Comparison of ENCODE assay signal across 20 cellular contexts in the genomic region with DNA sequence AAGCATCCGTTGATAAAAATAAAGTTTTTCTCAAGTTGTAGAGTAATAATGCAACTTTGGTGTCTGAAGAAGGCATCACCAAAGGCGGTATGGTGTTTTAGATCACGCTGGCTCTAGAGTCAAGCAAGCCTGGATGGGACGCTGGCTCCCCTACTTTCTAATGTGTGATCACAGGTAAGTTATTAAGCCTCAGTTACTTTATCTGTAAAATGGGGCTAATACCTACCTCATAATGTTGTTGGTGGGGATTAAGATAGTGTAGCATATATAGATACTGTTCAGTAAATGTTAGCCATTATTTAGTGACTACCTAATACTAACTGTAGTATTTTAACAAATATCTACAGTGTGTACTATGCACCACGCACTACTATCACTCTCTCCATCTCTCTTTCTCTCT. TPM values are rescaled to one million over a fixed set of nuclear protein-coding genes. Genes with fewer than 3 reads are reported as not detected.
A peak's percentile ranks its signal among the peaks of the same experiment; 100 is the strongest.
DNase-seq lines count a peak whose midpoint lies in the region; ATAC-seq, FAIRE-seq and TF ChIP-seq lines count a peak whose summit lies in the region.
"Had no signal": no experiment of that assay in that cellular context is flagged by ENCODE, and none has a peak within 500 bp of the region (broad histone marks: within the 10 kb centered on the region; RNA-seq: fewer than 3 reads in every experiment).

No MANE protein-coding gene starts in this region.

- H4K20me1 ChIP-seq in OCI-LY1 (ENCODE audit: insufficient read depth, low read length) (no peaks in the 10 kb centered on the region), GM12878 (ENCODE audit: control insufficient read depth, insufficient read depth) (no peaks in the 10 kb centered on the region)

- no peaks in the 10 kb centered on the region for H3K9me2 ChIP-seq in OCI-LY1 (ENCODE audit: low read depth, low read length)

- ATAC-seq in activated T-cell treated with anti-CD3 and anti-CD28 coated beads, Interleukin-2, amount 50 U/mL, for 4 hours: no peak
- ATAC-seq in GM12878: no peak
- no peak for ATAC-seq in GM19395 (IDR thresholded peaks at IDR 0.05; ENCODE audit: unreplicated experiment)
- ATAC-seq in HG03432 (IDR thresholded peaks at IDR 0.05; ENCODE audit: unreplicated experiment): no peak
- ATAC-seq: activated CD4-positive, CD25-positive, alpha-beta regulatory T cell treated with anti-CD3 and anti-CD28 coated beads, Interleukin-2, amount 50 U/mL, for 24 hours; HCT116; left cardiac atrium had no signal

- BruUV-seq in GM12878 (replicated peaks; lab: Mats Ljungman, UMichigan): no TSS peak

- peaks cover 3% of the 10 kb centered on the region; the same call in 1 of the 2 replicates for H3K79me2 ChIP-seq in OCI-LY1 (ENCODE audit: insufficient read depth, low read length)
- peaks cover 54% of the 10 kb centered on the region for H3K79me2 ChIP-seq in GM12878 (ENCODE audit: control insufficient read depth, insufficient read depth, low read length)

- H3K4me2 ChIP-seq in OCI-LY1 (ENCODE audit: low read length) (peak overlapping the region; percentile 27; the same call in 1 of the 2 replicates), GM12878 (ENCODE audit: control insufficient read depth, insufficient read depth) (0 out of 2 replicates have a peak overlapping the region, but pooled peaks have one; percentile 28)

- SMC1A ChIA-PET in GM12878 (lab: Charles Lee; ENCODE audit: uncharacterized antibody, unreplicated experiment): interaction anchor here (0.8 to 1.4 kb wide), 3 partner anchors 9 to 15 kb away, joined by 3 to 4 read pairs (median 3); no protein-coding TSS in a partner anchor

- TF ChIP-seq POLR2A in GM12878 (IDR thresholded peaks at IDR 0.05; ENCODE audit: low read depth, low read length): no peak
- TF ChIP-seq POLR2A in sigmoid colon (IDR thresholded peaks at IDR 0.05): no peak

- no peaks in the 10 kb centered on the region for H3K27me3 Mint-ChIP-seq in activated T-cell treated with anti-CD3 and anti-CD28 coated beads, Interleukin-2, amount 50 U/mL, for 4 hours (ENCODE audit: low read depth)

- peaks cover 86% of the 10 kb centered on the region for H3K4me1 Mint-ChIP-seq in activated T-cell treated with anti-CD3 and anti-CD28 coated beads, Interleukin-2, amount 50 U/mL, for 4 hours (ENCODE audit: low read depth)

- FAIRE-seq in GM12878 (lab: Jason Lieb, UNC): no peak
- FAIRE-seq: colon, HTR-8/SVneo had no signal

- intact Hi-C loops in GM12878 (cut with micrococcal nuclease; ENCODE audit: unreplicated experiment): no loop called here
- intact Hi-C loops in sigmoid colon (cut with DNase I): loop anchor here (5.0 kb wide), 1 partner anchor 149 kb away; a partner anchor contains a TSS

- H3K27ac ChIP-seq in OCI-LY1 (ENCODE audit: low read depth, low read length, poor library complexity, severe bottlenecking): peak overlapping the region; percentile 99
- H3K27ac ChIP-seq in GM12878 (ENCODE audit: control insufficient read depth, insufficient read depth): no peak overlapping the region
- H3K27ac ChIP-seq in sigmoid colon: peak overlapping the region; percentile 73 to 84 (median 80)
- H3K27ac ChIP-seq: right atrium auricular region had no signal

- H3K9me3 ChIP-seq in OCI-LY1 (ENCODE audit: low read length) (no peaks in the 10 kb centered on the region), GM12878 (replicated peaks; ENCODE audit: control insufficient read depth, insufficient read depth, low read length) (no peaks in the 10 kb centered on the region), sigmoid colon (no peaks in the 10 kb centered on the region)
- H3K9me3 ChIP-seq: right atrium auricular region had no signal

- H3K36me3 Mint-ChIP-seq in activated T-cell treated with anti-CD3 and anti-CD28 coated beads, Interleukin-2, amount 50 U/mL, for 4 hours (ENCODE audit: insufficient read depth): peaks cover 75% of the 10 kb centered on the region

- in situ Hi-C loops in GM12878 (cut with MboI): no loop called here

- H3K4me3 Mint-ChIP-seq in activated T-cell treated with anti-CD3 and anti-CD28 coated beads, Interleukin-2, amount 50 U/mL, for 4 hours: peak overlapping the region; percentile 3
- H3K4me3 Mint-ChIP-seq: mesothelial cell of epicardium had no signal

- peaks cover 6% of the 10 kb centered on the region; the same call in 1 of the 2 replicates for H3F3A ChIP-seq in OCI-LY1 (ENCODE audit: insufficient read depth, low read length)

- CTCF ChIA-PET in GM12878 (lab: Yijun Ruan, JAX): no interaction called here

- DNase-seq in activated T-cell treated with anti-CD3 and anti-CD28 coated beads, Interleukin-2, amount 50 U/mL, for 4 hours: no peak
- DNase-seq in activated T-cell treated with anti-CD3 and anti-CD28 coated beads, Interleukin-2, amount 50 U/mL, for 48 hours: no peak
- no peak for DNase-seq in GM12878 (ENCODE audit: low read depth, low spot score)
- DNase-seq in sigmoid colon: no peak
- DNase-seq in NCI-H187 treated with DMSO at 0.1 percent for 48 hours (lab: John Stamatoyannopoulos, UW): no peak
- DNase-seq: COR-L47, foreskin fibroblast, left cardiac atrium, NCI-H1694 treated with DMSO at 0.1 percent for 48 hours, NCI-H446, SHP77 had no signal

- peaks cover 86% of the 10 kb centered on the region for H3K36me3 ChIP-seq in OCI-LY1 (ENCODE audit: insufficient read depth, low read length)
- peaks cover 14 to 26% of the 10 kb centered on the region in 2 experiments for H3K36me3 ChIP-seq in GM12878 (ENCODE audit: control insufficient read depth in 2 of 2, insufficient read depth in 2 of 2, low read length in 1 of 2)
- H3K36me3 ChIP-seq in sigmoid colon: peaks cover 0 to 7% (median 0%) of the 10 kb centered on the region in 4 donors
- H3K36me3 ChIP-seq: right atrium auricular region had no signal

- no peak for TF ChIP-seq CTCF in OCI-LY1 (IDR thresholded peaks at IDR 0.05; ENCODE audit: low read length)
- no peak for TF ChIP-seq CTCF in GM12878 (IDR thresholded peaks at IDR 0.05 in 2 of 3, conservative IDR thresholded peaks at IDR 0.05 in 1 of 3; ENCODE audit: control insufficient read depth in 2 of 3, extremely low read depth in 1 of 3, insufficient read depth in 1 of 3, low read depth in 3 of 3, low read length in 3 of 3)
- no peak for TF ChIP-seq CTCF in sigmoid colon (IDR thresholded peaks at IDR 0.05)

- peaks cover 84% of the 10 kb centered on the region for H3K4me1 ChIP-seq in OCI-LY1 (ENCODE audit: insufficient read depth, low read length, severe bottlenecking)
- H3K4me1 ChIP-seq in GM12878 (ENCODE audit: control insufficient read depth, insufficient read depth, low read length): peaks cover 32% of the 10 kb centered on the region
- H3K4me1 ChIP-seq in sigmoid colon: peaks cover 0 to 89% (median 76%) of the 10 kb centered on the region in 4 donors

- POLR2A ChIA-PET in GM12878 (lab: Charles Lee): interaction anchor here (1.3 kb wide), 1 partner anchor 56 kb away, joined by 3 read pairs; no protein-coding TSS in a partner anchor

- TF ChIP-seq EP300 in GM12878 (IDR thresholded peaks at IDR 0.05; ENCODE audit: borderline replicate concordance in 1 of 2, control insufficient read depth in 1 of 2, low read depth in 2 of 2, low read length in 2 of 2): no peak
- TF ChIP-seq EP300 in sigmoid colon (IDR thresholded peaks at IDR 0.05): no peak

- H3K4me3 ChIP-seq in OCI-LY1 (ENCODE audit: low read depth, low read length, poor library complexity, severe bottlenecking): no peak overlapping the region
- H3K4me3 ChIP-seq in GM12878: no peak overlapping the region
- H3K4me3 ChIP-seq in sigmoid colon: no peak overlapping the region
- H3K4me3 ChIP-seq: right atrium auricular region had no signal

- H3K9ac ChIP-seq in OCI-LY1 (ENCODE audit: low read length) (no peak overlapping the region; the same call in 1 of the 2 replicates), GM12878 (ENCODE audit: control insufficient read depth, insufficient read depth, low read length) (no peak overlapping the region)

- H3K9me3 Mint-ChIP-seq in activated T-cell treated with anti-CD3 and anti-CD28 coated beads, Interleukin-2, amount 50 U/mL, for 4 hours: no peaks in the 10 kb centered on the region
- H3K9me3 Mint-ChIP-seq: mesothelial cell of epicardium had no signal

- H3K27me3 ChIP-seq in OCI-LY1 (ENCODE audit: insufficient read depth, low read length) (no peaks in the 10 kb centered on the region), GM12878 (replicated peaks in 1 of 2; ENCODE audit: control insufficient read depth in 2 of 2, insufficient read depth in 2 of 2, low read length in 1 of 2) (no peaks in the 10 kb centered on the region), sigmoid colon (no peaks in the 10 kb centered on the region)
- H3K27me3 ChIP-seq: right atrium auricular region had no signal

- no peak overlapping the region for H2AFZ ChIP-seq in OCI-LY1 (ENCODE audit: low read length)
- H2AFZ ChIP-seq in GM12878 (ENCODE audit: control insufficient read depth, low read depth, low read length): no peak overlapping the region

- RAD21 ChIA-PET in GM12878 (lab: Charles Lee; ENCODE audit: unreplicated experiment): interaction anchor here (1.5 kb wide), 1 partner anchor 40 kb away, joined by 5 read pairs; no protein-coding TSS in a partner anchor

- no peak for TF ChIP-seq RAD21 in GM12878 (IDR thresholded peaks at IDR 0.05; ENCODE audit: insufficient read depth, low read depth, low read length)

- 57% methylated on average over 5 of the region's 5 CpGs for WGBS in GM12878 (ENCODE audit: insufficient coverage, insufficient replicate concordance, low lambda C conversion rate, missing lambda C conversion rate)
- WGBS in sigmoid colon, 2 donors: 88 to 90% methylated on average over 5 of the region's 5 CpGs

TF ChIP-seq in GM12878, 131 proteins besides CTCF, POLR2A, EP300 and RAD21 (continues in another document):
- TF ChIP-seq ESRRA (IDR thresholded peaks at IDR 0.05; ENCODE audit: low read length) (no peak), NR2C1 (IDR thresholded peaks at IDR 0.05) (no peak)

RNA-seq across cellular contexts. Expression of a gene that starts 45.8 kb away (rescaled TPM):
- total RNA-seq in activated T-cell treated with anti-CD3 and anti-CD28 coated beads, Interleukin-2, amount 50 U/mL, for 4 hours: 100 to 1,000 TPM; 251 to 257 (median 254) TPM
- 764 and 791 TPM in 2 replicates for total RNA-seq in GM12878 (2013; cell fraction: nucleolus; rRNA removed)
- 144 and 159 TPM in 2 replicates for total RNA-seq in GM12878 (2014; rRNA removed)
- total RNA-seq in GM12878 (2014; rRNA removed; fragmentation: Illumina TruSeq; extraction: Trizol): 150 and 152 TPM in 2 replicates
- 148 and 152 TPM in 2 replicates for total RNA-seq in GM12878 (2021)
- polyA plus RNA-seq in GM12878 (2011; ENCODE audit: low read depth): 37.5 TPM
- polyA plus RNA-seq in GM12878 (2011; rRNA removed): 191 and 248 TPM in 2 replicates
- 74.6 and 85.1 TPM in 2 replicates for polyA plus RNA-seq in GM12878 (2011; cell fraction: cytosol; rRNA removed)
- 156 and 168 TPM in 2 replicates for polyA plus RNA-seq in GM12878 (2011; cell fraction: nucleus; rRNA removed)
- 57.2 and 59.9 TPM in 2 replicates for polyA plus RNA-seq in GM12878 (2012)
- 140 and 164 TPM in 2 replicates for polyA plus RNA-seq in GM12878 (2014; fragmentation: Illumina TruSeq; extraction: Trizol)
- 10 to 100 TPM; 38.1 to 64.0 TPM for polyA plus RNA-seq in GM12878 (2014; fragmentation: Nextera tagmentation; extraction: Ambion mirVana)
- 74.3 and 82.1 TPM in 2 replicates for polyA plus RNA-seq in GM12878 (2014; rRNA removed)
- polyA plus RNA-seq in GM12878 (2016; fragmentation: Nextera tagmentation; extraction: Ambion mirVana): 100 to 1,000 TPM; 143 to 151 TPM
- polyA minus RNA-seq in GM12878 (2011; rRNA and poly(A)+ RNA removed): 281 and 408 TPM in 2 replicates
- polyA minus RNA-seq in GM12878 (2011; cell fraction: cytosol; rRNA and poly(A)+ RNA removed): 103 and 111 TPM in 2 replicates
- polyA minus RNA-seq in GM12878 (2011; cell fraction: nucleus; rRNA and poly(A)+ RNA removed): 212 and 317 TPM in 2 replicates
- 100 to 1,000 TPM; 149 to 209 (median 177) TPM for total RNA-seq in sigmoid colon
- polyA plus RNA-seq in sigmoid colon: 10 to 100 TPM in 2 of 3 donors, 1 to 10 TPM in 1; 8.4 to 54.9 (median 11.1) TPM
